Comparison of ENCODE assay signal across 1 cellular context in genomic region chr4:173370477-173371291, GRCh38.
A peak's percentile ranks its signal among the peaks of the same experiment; 100 is the strongest.
TF ChIP-seq lines count a peak whose summit lies in the region.

TSS of gene SAP30 (plus strand) at chr4:173370954. CDS start at chr4:173371183, 229 bp downstream.

TF ChIP-seq in K562, 482 proteins besides CTCF, POLR2A, EP300 and RAD21 (continued from another document and continues in another):
- TF ChIP-seq MGA (IDR thresholded peaks at IDR 0.05) (peak; percentile 29; the same call in 1 of the 2 replicates), ELK1 (CRISPR knock-in tag; IDR thresholded peaks at IDR 0.05) (no peak), SRSF1 (IDR thresholded peaks at IDR 0.05; ENCODE audit: low read depth, low read length) (no peak), CREB1 (IDR thresholded peaks at IDR 0.05) (peak; percentile 54), CREB1 (CRISPR knock-in tag; IDR thresholded peaks at IDR 0.05) (peak; percentile 64), ZNF717 (CRISPR knock-in tag; IDR thresholded peaks at IDR 0.05) (no peak), PRDM10 (IDR thresholded peaks at IDR 0.05; ENCODE audit: partially characterized antibody) (no peak), ZNF740 (CRISPR knock-in tag; IDR thresholded peaks at IDR 0.05) (no peak), ZNF740 (tag; IDR thresholded peaks at IDR 0.05) (no peak), SMAD4 (CRISPR knock-in tag; conservative IDR thresholded peaks at IDR 0.05) (no peak), FOXP4 (CRISPR knock-in tag; IDR thresholded peaks at IDR 0.05; ENCODE audit: borderline replicate concordance) (no peak), RB1 (IDR thresholded peaks at IDR 0.05; ENCODE audit: low read depth) (peak; percentile 46; the same call in 1 of the 2 replicates), ZNF280B (CRISPR knock-in tag; IDR thresholded peaks at IDR 0.05) (no peak), CBX1 (IDR thresholded peaks at IDR 0.05; ENCODE audit: low read depth) (0 out of 2 replicates have a peak, but pooled peaks have one; percentile 31), TRIM28 (IDR thresholded peaks at IDR 0.05) (no peak), ARID1B (IDR thresholded peaks at IDR 0.05) (no peak), KLF10 (CRISPR knock-in tag; IDR thresholded peaks at IDR 0.05) (no peak), MAFF (IDR thresholded peaks at IDR 0.05; ENCODE audit: low read length) (no peak), SMARCB1 (IDR thresholded peaks at IDR 0.05; ENCODE audit: insufficient read length, low read depth) (no peak), TAF1 (IDR thresholded peaks at IDR 0.05; ENCODE audit: control insufficient read depth, extremely low read depth, insufficient read depth, low read length, severe bottlenecking) (peak; percentile 66), NCOA6 (IDR thresholded peaks at IDR 0.05) (no peak), NEUROD1 (IDR thresholded peaks at IDR 0.05; ENCODE audit: borderline replicate concordance, low read depth, low read length, partially characterized antibody) (no peak)
